ENCODE assay signal across 15 cellular contexts in genomic region chr9:125971895-125972729, GRCh38.
"Had no signal": no experiment of that assay in that cellular context is flagged by ENCODE, and none has a peak within 500 bp of the region (broad histone marks: within the 10 kb centered on the region; RNA-seq: fewer than 3 reads in every experiment).

No MANE protein-coding gene starts in this region.

- H3K4me1 ChIP-seq: lower lobe of right lung, sigmoid colon, transverse colon had no signal

- H3K27me3 ChIP-seq: sigmoid colon, transverse colon had no signal

- DNase-seq: activated CD4-positive, alpha-beta T cell treated with anti-CD3 and anti-CD28 coated beads for 4 hours; activated naive CD4-positive, alpha-beta T cell treated with anti-CD3 and anti-CD28 coated beads, Interleukin-2, amount 10 ng/mL, durations not matched to agents 7 days and 5 days; central memory CD4-positive, alpha-beta T cell; cortex of kidney; effector CD8-positive, alpha-beta T cell; hypothalamus; left cardiac atrium; lower lobe of right lung; sigmoid colon; stimulated activated CD4-positive, alpha-beta T cell treated with anti-CD3 and anti-CD28 coated beads, Interleukin-2, amount 100 ng/mL, for 24 hours; stimulated activated naive B cell treated with anti-CD40 and anti-IgM and Interleukin-4, amounts not matched to agents 10 μg/mL and 1 μg/mL and 100 μg/mL, for 72 hours; T-helper 9 cell; transverse colon; WERI-Rb-1 had no signal

- H3K27ac ChIP-seq: lower lobe of right lung, sigmoid colon, transverse colon, WERI-Rb-1 had no signal

- ATAC-seq: activated T-helper 17 cell treated with anti-CD3 and anti-CD28 coated beads, Interleukin-2, amount 50 U/mL, for 72 hours; left cardiac atrium; stimulated activated naive B cell treated with anti-CD40 and anti-IgM and Interleukin-4, amounts not matched to agents 10 μg/mL and 1 μg/mL and 100 μg/mL, for 72 hours had no signal
